In the genomic region with DNA sequence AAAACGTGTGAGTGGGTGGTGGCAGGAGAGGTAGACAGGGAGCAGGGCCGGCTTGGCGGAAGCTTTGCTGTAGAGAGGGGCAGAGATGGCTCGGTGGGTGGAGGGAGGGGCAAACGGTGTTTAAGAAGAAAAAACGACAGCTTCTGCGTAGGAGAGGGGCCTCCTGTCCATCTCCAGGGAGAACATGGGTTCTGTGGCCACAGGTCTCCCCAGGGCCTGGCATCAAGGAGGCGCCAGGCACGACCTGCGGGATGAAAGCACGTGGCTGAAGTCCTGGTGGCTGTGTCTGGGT, we compare ENCODE assay signal across 1 cellular context.
A peak's percentile ranks its signal among the peaks of the same experiment; 100 is the strongest.
TF ChIP-seq lines count a peak whose summit lies in the region.

No MANE protein-coding gene starts in this region.

TF ChIP-seq in HepG2, 621 proteins besides CTCF, POLR2A, EP300 and RAD21 (continued from another document and continues in another):
- TF ChIP-seq, protein P1, sequence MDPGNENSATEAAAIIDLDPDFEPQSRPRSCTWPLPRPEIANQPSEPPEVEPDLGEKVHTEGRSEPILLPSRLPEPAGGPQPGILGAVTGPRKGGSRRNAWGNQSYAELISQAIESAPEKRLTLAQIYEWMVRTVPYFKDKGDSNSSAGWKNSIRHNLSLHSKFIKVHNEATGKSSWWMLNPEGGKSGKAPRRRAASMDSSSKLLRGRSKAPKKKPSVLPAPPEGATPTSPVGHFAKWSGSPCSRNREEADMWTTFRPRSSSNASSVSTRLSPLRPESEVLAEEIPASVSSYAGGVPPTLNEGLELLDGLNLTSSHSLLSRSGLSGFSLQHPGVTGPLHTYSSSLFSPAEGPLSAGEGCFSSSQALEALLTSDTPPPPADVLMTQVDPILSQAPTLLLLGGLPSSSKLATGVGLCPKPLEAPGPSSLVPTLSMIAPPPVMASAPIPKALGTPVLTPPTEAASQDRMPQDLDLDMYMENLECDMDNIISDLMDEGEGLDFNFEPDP (CRISPR knock-in tag; conservative IDR thresholded peaks at IDR 0.05): no peak
- TF ChIP-seq YEATS2 (CRISPR knock-in tag; IDR thresholded peaks at IDR 0.05; ENCODE audit: borderline replicate concordance) (no peak), ZMAT3 (CRISPR knock-in tag; conservative IDR thresholded peaks at IDR 0.05) (peak; percentile 84; the same call in 1 of the 2 replicates), NR2F6 (IDR thresholded peaks at IDR 0.05) (no peak), NR2F6 (CRISPR knock-in tag; IDR thresholded peaks at IDR 0.05) (no peak), BHLHE40 (IDR thresholded peaks at IDR 0.05; ENCODE audit: low read length) (0 out of 2 replicates have a peak, but pooled peaks have one; percentile 8), ZMYM2 (CRISPR knock-in tag; IDR thresholded peaks at IDR 0.05) (no peak), ZNF446 (CRISPR knock-in tag; IDR thresholded peaks at IDR 0.05) (no peak), NFATC3 (CRISPR knock-in tag; IDR thresholded peaks at IDR 0.05) (no peak), ZNF564 (CRISPR knock-in tag; IDR thresholded peaks at IDR 0.05) (no peak), KLF9 (CRISPR knock-in tag; IDR thresholded peaks at IDR 0.05; ENCODE audit: low read depth) (0 out of 2 replicates have a peak, but pooled peaks have one; percentile 33), NAIF1 (CRISPR knock-in tag; IDR thresholded peaks at IDR 0.05; ENCODE audit: borderline replicate concordance) (no peak), BCL6 (CRISPR knock-in tag; IDR thresholded peaks at IDR 0.05) (no peak), ZIK1 (CRISPR knock-in tag; IDR thresholded peaks at IDR 0.05; ENCODE audit: borderline replicate concordance, low read depth) (peak; percentile 43; the same call in 1 of the 2 replicates), SP140L (CRISPR knock-in tag; IDR thresholded peaks at IDR 0.05; ENCODE audit: borderline replicate concordance) (no peak), NFKBIZ (CRISPR knock-in tag; IDR thresholded peaks at IDR 0.05) (no peak), SMAD9 (CRISPR knock-in tag; IDR thresholded peaks at IDR 0.05) (no peak), ZNF607 (CRISPR knock-in tag; IDR thresholded peaks at IDR 0.05; ENCODE audit: borderline replicate concordance) (peak; percentile 94)
- TF ChIP-seq, protein P2, sequence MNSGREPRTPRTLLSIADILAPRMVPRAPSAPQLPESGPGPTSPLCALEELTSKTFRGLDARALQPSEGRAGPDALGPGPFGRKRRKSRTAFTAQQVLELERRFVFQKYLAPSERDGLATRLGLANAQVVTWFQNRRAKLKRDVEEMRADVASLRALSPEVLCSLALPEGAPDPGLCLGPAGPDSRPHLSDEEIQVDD (CRISPR knock-in tag; IDR thresholded peaks at IDR 0.05; ENCODE audit: borderline replicate concordance): peak; percentile 65; the same call in 1 of the 2 replicates
- TF ChIP-seq, protein P3, sequence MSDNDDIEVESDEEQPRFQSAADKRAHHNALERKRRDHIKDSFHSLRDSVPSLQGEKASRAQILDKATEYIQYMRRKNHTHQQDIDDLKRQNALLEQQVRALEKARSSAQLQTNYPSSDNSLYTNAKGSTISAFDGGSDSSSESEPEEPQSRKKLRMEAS (IDR thresholded peaks at IDR 0.05): peak; percentile 99
- TF ChIP-seq, protein P4, sequence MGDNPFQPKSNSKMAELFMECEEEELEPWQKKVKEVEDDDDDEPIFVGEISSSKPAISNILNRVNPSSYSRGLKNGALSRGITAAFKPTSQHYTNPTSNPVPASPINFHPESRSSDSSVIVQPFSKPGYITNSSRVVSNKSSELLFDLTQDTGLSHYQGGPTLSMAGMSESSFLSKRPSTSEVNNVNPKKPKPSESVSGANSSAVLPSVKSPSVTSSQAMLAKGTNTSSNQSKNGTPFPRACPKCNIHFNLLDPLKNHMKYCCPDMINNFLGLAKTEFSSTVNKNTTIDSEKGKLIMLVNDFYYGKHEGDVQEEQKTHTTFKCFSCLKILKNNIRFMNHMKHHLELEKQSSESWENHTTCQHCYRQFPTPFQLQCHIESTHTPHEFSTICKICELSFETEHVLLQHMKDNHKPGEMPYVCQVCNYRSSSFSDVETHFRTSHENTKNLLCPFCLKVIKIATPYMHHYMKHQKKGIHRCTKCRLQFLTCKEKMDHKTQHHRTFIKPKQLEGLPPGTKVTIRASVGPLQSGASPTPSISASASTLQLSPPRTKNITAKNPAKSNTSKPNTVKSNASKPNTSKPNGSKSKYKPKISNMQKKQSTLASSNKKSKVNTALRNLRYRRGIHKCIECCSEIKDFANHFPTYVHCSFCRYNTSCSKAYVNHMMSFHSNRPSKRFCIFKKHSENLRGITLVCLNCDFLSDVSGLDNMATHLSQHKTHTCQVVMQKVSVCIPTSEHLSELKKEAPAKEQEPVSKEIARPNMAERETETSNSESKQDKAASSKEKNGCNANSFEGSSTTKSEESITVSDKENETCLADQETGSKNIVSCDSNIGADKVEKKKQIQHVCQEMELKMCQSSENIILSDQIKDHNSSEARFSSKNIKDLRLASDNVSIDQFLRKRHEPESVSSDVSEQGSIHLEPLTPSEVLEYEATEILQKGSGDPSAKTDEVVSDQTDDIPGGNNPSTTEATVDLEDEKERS (CRISPR knock-in tag; IDR thresholded peaks at IDR 0.05): no peak
- TF ChIP-seq, protein P5, sequence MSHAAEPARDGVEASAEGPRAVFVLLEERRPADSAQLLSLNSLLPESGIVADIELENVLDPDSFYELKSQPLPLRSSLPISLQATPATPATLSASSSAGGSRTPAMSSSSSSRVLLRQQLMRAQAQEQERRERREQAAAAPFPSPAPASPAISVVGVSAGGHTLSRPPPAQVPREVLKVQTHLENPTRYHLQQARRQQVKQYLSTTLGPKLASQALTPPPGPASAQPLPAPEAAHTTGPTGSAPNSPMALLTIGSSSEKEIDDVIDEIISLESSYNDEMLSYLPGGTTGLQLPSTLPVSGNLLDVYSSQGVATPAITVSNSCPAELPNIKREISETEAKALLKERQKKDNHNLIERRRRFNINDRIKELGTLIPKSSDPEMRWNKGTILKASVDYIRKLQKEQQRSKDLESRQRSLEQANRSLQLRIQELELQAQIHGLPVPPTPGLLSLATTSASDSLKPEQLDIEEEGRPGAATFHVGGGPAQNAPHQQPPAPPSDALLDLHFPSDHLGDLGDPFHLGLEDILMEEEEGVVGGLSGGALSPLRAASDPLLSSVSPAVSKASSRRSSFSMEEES (CRISPR knock-in tag; IDR thresholded peaks at IDR 0.05): 0 out of 2 replicates have a peak, but pooled peaks have one; percentile 52
- TF ChIP-seq, protein P6, sequence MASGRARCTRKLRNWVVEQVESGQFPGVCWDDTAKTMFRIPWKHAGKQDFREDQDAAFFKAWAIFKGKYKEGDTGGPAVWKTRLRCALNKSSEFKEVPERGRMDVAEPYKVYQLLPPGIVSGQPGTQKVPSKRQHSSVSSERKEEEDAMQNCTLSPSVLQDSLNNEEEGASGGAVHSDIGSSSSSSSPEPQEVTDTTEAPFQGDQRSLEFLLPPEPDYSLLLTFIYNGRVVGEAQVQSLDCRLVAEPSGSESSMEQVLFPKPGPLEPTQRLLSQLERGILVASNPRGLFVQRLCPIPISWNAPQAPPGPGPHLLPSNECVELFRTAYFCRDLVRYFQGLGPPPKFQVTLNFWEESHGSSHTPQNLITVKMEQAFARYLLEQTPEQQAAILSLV (CRISPR knock-in tag; IDR thresholded peaks at IDR 0.05; ENCODE audit: borderline replicate concordance): no peak; the same call in 1 of the 2 replicates
- TF ChIP-seq, protein P7, sequence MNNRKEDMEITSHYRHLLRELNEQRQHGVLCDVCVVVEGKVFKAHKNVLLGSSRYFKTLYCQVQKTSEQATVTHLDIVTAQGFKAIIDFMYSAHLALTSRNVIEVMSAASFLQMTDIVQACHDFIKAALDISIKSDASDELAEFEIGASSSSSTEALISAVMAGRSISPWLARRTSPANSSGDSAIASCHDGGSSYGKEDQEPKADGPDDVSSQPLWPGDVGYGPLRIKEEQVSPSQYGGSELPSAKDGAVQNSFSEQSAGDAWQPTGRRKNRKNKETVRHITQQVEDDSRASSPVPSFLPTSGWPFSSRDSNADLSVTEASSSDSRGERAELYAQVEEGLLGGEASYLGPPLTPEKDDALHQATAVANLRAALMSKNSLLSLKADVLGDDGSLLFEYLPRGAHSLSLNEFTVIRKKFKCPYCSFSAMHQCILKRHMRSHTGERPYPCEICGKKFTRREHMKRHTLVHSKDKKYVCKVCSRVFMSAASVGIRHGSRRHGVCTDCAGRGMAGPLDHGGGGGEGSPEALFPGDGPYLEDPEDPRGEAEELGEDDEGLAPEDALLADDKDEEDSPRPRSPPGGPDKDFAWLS (CRISPR knock-in tag; IDR thresholded peaks at IDR 0.05; ENCODE audit: borderline replicate concordance): no peak
- TF ChIP-seq, protein P8, sequence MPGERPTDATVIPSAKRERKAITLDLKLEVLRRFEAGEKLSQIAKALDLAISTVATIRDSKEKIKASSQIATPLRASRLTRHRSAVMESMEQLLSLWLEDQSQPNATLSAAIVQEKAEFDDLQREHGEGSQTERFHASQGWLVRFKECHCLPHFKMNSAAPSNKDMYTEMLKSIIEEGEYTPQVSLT (CRISPR knock-in tag; IDR thresholded peaks at IDR 0.05; ENCODE audit: borderline replicate concordance, low read depth): peak; percentile 86; the same call in 1 of the 2 replicates
- TF ChIP-seq, protein P9, sequence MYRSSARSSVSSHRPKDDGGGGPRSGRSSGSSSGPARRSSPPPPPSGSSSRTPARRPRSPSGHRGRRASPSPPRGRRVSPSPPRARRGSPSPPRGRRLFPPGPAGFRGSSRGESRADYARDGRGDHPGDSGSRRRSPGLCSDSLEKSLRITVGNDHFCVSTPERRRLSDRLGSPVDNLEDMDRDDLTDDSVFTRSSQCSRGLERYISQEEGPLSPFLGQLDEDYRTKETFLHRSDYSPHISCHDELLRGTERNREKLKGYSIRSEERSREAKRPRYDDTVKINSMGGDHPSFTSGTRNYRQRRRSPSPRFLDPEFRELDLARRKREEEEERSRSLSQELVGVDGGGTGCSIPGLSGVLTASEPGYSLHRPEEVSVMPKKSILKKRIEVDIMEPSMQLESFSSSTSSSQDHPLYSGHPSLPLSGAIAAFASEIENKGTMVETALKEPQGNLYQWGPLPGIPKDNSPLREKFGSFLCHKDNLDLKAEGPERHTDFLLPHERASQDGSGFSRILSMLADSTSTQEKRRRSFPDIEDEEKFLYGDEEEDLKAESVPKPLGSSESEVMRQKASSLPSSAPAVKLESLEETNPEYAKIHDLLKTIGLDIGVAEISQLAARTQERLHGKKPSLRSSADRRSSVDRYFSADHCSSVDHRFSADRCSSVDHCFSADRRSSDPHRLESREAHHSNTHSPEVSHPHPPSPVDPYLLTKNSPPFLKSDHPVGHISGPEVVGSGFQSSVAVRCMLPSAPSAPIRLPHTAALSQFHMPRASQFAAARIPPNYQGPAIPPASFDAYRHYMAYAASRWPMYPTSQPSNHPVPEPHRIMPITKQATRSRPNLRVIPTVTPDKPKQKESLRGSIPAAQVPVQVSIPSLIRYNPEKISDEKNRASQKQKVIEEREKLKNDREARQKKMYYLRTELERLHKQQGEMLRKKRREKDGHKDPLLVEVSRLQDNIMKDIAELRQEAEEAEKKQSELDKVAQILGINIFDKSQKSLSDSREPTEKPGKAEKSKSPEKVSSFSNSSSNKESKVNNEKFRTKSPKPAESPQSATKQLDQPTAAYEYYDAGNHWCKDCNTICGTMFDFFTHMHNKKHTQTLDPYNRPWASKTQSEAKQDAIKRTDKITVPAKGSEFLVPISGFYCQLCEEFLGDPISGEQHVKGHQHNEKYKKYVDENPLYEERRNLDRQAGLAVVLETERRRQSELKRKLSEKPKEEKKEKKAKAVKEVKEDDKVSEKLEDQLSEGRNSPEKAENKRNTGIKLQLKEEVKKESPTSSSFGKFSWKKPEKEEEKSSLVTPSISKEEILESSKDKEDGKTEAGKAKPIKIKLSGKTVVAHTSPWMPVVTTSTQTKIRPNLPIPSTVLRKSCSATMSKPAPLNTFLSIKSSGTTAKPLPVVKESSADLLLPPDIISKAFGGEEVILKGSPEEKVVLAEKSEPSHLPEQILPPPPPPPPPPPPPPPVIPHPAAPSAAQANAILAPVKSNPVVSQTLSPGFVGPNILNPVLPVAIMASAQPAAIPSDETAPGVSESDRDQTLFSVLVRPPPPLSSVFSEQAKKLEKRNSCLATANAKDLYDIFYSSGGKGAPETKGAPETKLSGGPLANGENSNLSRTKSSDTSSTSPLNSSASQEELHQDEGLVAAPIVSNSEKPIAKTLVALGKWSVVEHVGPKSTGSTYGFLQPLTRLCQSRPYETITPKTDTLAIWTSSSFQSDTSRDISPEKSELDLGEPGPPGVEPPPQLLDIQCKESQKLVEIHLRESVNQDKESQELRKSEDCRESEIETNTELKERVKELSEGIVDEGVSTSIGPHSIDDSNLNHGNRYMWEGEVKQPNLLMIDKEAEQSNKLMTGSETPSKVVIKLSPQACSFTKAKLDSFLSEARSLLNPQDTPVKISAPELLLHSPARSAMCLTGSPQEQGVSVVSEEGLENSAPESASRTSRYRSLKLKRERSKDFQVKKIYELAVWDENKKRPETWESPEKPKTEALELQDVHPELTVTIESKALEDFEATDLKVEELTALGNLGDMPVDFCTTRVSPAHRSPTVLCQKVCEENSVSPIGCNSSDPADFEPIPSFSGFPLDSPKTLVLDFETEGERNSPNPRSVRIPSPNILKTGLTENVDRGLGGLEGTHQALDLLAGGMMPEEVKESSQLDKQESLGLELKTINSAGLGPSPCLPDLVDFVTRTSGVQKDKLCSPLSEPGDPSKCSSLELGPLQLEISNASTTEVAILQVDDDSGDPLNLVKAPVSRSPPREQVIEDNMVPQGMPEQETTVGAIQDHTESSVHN (CRISPR knock-in tag; IDR thresholded peaks at IDR 0.05): no peak
- TF ChIP-seq, protein P10, sequence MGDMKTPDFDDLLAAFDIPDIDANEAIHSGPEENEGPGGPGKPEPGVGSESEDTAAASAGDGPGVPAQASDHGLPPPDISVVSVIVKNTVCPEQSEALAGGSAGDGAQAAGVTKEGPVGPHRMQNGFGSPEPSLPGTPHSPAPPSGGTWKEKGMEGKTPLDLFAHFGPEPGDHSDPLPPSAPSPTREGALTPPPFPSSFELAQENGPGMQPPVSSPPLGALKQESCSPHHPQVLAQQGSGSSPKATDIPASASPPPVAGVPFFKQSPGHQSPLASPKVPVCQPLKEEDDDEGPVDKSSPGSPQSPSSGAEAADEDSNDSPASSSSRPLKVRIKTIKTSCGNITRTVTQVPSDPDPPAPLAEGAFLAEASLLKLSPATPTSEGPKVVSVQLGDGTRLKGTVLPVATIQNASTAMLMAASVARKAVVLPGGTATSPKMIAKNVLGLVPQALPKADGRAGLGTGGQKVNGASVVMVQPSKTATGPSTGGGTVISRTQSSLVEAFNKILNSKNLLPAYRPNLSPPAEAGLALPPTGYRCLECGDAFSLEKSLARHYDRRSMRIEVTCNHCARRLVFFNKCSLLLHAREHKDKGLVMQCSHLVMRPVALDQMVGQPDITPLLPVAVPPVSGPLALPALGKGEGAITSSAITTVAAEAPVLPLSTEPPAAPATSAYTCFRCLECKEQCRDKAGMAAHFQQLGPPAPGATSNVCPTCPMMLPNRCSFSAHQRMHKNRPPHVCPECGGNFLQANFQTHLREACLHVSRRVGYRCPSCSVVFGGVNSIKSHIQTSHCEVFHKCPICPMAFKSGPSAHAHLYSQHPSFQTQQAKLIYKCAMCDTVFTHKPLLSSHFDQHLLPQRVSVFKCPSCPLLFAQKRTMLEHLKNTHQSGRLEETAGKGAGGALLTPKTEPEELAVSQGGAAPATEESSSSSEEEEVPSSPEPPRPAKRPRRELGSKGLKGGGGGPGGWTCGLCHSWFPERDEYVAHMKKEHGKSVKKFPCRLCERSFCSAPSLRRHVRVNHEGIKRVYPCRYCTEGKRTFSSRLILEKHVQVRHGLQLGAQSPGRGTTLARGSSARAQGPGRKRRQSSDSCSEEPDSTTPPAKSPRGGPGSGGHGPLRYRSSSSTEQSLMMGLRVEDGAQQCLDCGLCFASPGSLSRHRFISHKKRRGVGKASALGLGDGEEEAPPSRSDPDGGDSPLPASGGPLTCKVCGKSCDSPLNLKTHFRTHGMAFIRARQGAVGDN (CRISPR knock-in tag; IDR thresholded peaks at IDR 0.05): peak; percentile 99; the same call in 1 of the 2 replicates
- TF ChIP-seq, protein P11, sequence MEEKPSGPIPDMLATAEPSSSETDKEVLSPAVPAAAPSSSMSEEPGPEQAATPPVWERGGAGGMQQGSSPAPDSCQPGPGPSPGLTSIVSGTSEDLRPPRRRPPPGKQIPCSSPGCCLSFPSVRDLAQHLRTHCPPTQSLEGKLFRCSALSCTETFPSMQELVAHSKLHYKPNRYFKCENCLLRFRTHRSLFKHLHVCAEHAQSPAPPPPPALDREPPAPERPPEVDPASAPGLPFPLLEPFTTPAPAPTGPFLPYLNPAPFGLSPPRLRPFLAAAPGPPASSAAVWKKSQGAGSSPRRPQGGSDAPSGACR (CRISPR knock-in tag; IDR thresholded peaks at IDR 0.05): peak; percentile 91
